9 cellular contexts compared by ENCODE assay signal in genomic region chr7:105304040-105304895, GRCh38.
DNase-seq lines count a peak whose midpoint lies in the region; ATAC-seq and TF ChIP-seq lines count a peak whose summit lies in the region.
"Had no signal": no experiment of that assay in that cellular context is flagged by ENCODE, and none has a peak within 500 bp of the region (broad histone marks: within the 10 kb centered on the region; RNA-seq: fewer than 3 reads in every experiment).

No MANE protein-coding gene starts in this region.

- peaks cover 3% of the 10 kb centered on the region for H3K9me3 Mint-ChIP-seq in activated CD8-positive, alpha-beta memory T cell treated with anti-CD3 and anti-CD28 coated beads, Interleukin-2, amount 10 ng/mL, durations not matched to agents 7 days and 5 days (ENCODE audit: low read depth)
- H3K9me3 Mint-ChIP-seq in T-helper 2 cell treated with Interferon-gamma antibody and Interleukin-4, amounts not matched to agents 5 μg/mL and 100 μg/mL, for 36 hours, result peaks cover 11% of the 10 kb centered on the region

- peak overlapping the region; percentile 57 for H3K27ac Mint-ChIP-seq in activated CD8-positive, alpha-beta memory T cell treated with anti-CD3 and anti-CD28 coated beads, Interleukin-2, amount 10 ng/mL, durations not matched to agents 7 days and 5 days
- H3K27ac Mint-ChIP-seq in T-helper 2 cell treated with Interferon-gamma antibody and Interleukin-4, amounts not matched to agents 5 μg/mL and 100 μg/mL, for 36 hours, result peak overlapping the region; percentile 55
- H3K27ac Mint-ChIP-seq: activated naive CD8-positive, alpha-beta T cell treated with anti-CD3 and anti-CD28 coated beads, Interleukin-2, amount 10 ng/mL, durations not matched to agents 7 days and 5 days had no signal

- peak; percentile 43 for ATAC-seq in activated CD8-positive, alpha-beta memory T cell treated with anti-CD3 and anti-CD28 coated beads, Interleukin-2, amount 10 ng/mL, durations not matched to agents 7 days and 5 days
- ATAC-seq in HG02970 (IDR thresholded peaks at IDR 0.05; ENCODE audit: low FRiP score, unreplicated experiment), result peak; percentile 56

- CTCF ChIA-PET in activated CD8-positive, alpha-beta memory T cell treated with anti-CD3 and anti-CD28 coated beads, Interleukin-2, amount 10 ng/mL, durations not matched to agents 7 days and 5 days (lab: Charles Lee), result interaction anchor here (0.8 to 1.1 kb wide), 2 partner anchors 10 to 17 kb away, joined by 3 to 4 read pairs; no protein-coding TSS in a partner anchor

- no peaks in the 10 kb centered on the region for H3K27me3 Mint-ChIP-seq in activated CD8-positive, alpha-beta memory T cell treated with anti-CD3 and anti-CD28 coated beads, Interleukin-2, amount 10 ng/mL, durations not matched to agents 7 days and 5 days
- no peaks in the 10 kb centered on the region for H3K27me3 Mint-ChIP-seq in T-helper 2 cell treated with Interferon-gamma antibody and Interleukin-4, amounts not matched to agents 5 μg/mL and 100 μg/mL, for 36 hours (ENCODE audit: low read depth)
- H3K27me3 Mint-ChIP-seq: activated naive CD8-positive, alpha-beta T cell treated with anti-CD3 and anti-CD28 coated beads, Interleukin-2, amount 10 ng/mL, durations not matched to agents 7 days and 5 days had no signal

- peak; percentile 55 for DNase-seq in activated CD8-positive, alpha-beta memory T cell treated with anti-CD3 and anti-CD28 coated beads, Interleukin-2, amount 10 ng/mL, durations not matched to agents 7 days and 5 days
- no peak for DNase-seq in activated CD8-positive, alpha-beta memory T cell treated with anti-CD3 and anti-CD28 coated beads for 24 hours
- no peak for DNase-seq in T-helper 2 cell treated with Interferon-gamma antibody and Interleukin-4, amounts not matched to agents 5 μg/mL and 100 μg/mL, for 36 hours (ENCODE audit: low spot score)
- DNase-seq in kidney tubule cell (ENCODE audit: low spot score), result peak; percentile 41
- no peak for DNase-seq in erythroblast (lab: John Stamatoyannopoulos, UW)
- no peak for DNase-seq in NCI-H524 treated with DMSO at 0.1 percent for 48 hours (lab: John Stamatoyannopoulos, UW)
- no peak for DNase-seq in NCI-H128 (lab: John Stamatoyannopoulos, UW; ENCODE audit: unreplicated experiment)
- DNase-seq: activated naive CD8-positive, alpha-beta T cell treated with anti-CD3 and anti-CD28 coated beads, Interleukin-2, amount 10 ng/mL, durations not matched to agents 7 days and 5 days had no signal

- no peak for TF ChIP-seq POLR2A in erythroblast (IDR thresholded peaks at IDR 0.05; ENCODE audit: low read length)

- H3K4me3 Mint-ChIP-seq in activated CD8-positive, alpha-beta memory T cell treated with anti-CD3 and anti-CD28 coated beads, Interleukin-2, amount 10 ng/mL, durations not matched to agents 7 days and 5 days, result peak overlapping the region; percentile 7
- H3K4me3 Mint-ChIP-seq in T-helper 2 cell treated with Interferon-gamma antibody and Interleukin-4, amounts not matched to agents 5 μg/mL and 100 μg/mL, for 36 hours, result peak overlapping the region; percentile 10
- H3K4me3 Mint-ChIP-seq: activated naive CD8-positive, alpha-beta T cell treated with anti-CD3 and anti-CD28 coated beads, Interleukin-2, amount 10 ng/mL, durations not matched to agents 7 days and 5 days had no signal

- peaks cover 71% of the 10 kb centered on the region for H3K4me1 Mint-ChIP-seq in activated CD8-positive, alpha-beta memory T cell treated with anti-CD3 and anti-CD28 coated beads, Interleukin-2, amount 10 ng/mL, durations not matched to agents 7 days and 5 days
- peaks cover 58% of the 10 kb centered on the region for H3K4me1 Mint-ChIP-seq in T-helper 2 cell treated with Interferon-gamma antibody and Interleukin-4, amounts not matched to agents 5 μg/mL and 100 μg/mL, for 36 hours (ENCODE audit: low read depth)

- H3K36me3 Mint-ChIP-seq in activated CD8-positive, alpha-beta memory T cell treated with anti-CD3 and anti-CD28 coated beads, Interleukin-2, amount 10 ng/mL, durations not matched to agents 7 days and 5 days, result peaks cover 12% of the 10 kb centered on the region
- H3K36me3 Mint-ChIP-seq in T-helper 2 cell treated with Interferon-gamma antibody and Interleukin-4, amounts not matched to agents 5 μg/mL and 100 μg/mL, for 36 hours (ENCODE audit: low read depth), result peaks cover 17% of the 10 kb centered on the region

Comparison
In these comparisons a context has a peak if more than half of its experiments do, and no peak if none do; other contexts are left out.
1. DNase-seq: peak in activated CD8-positive, alpha-beta memory T cell treated with anti-CD3 and anti-CD28 coated beads, Interleukin-2, amount 10 ng/mL, durations not matched to agents 7 days and 5 days (single experiment) and kidney tubule cell (single experiment); none in activated CD8-positive, alpha-beta memory T cell treated with anti-CD3 and anti-CD28 coated beads for 24 hours (single experiment), T-helper 2 cell treated with Interferon-gamma antibody and Interleukin-4, amounts not matched to agents 5 μg/mL and 100 μg/mL, for 36 hours (single experiment), erythroblast (0 of 2), NCI-H524 treated with DMSO at 0.1 percent for 48 hours (single experiment) and NCI-H128 (single experiment).